In genomic region chr7:2621061-2621828, GRCh38 we compare ENCODE assay signal across 12 cellular contexts. TPM values are rescaled to one million over a fixed set of nuclear protein-coding genes. Genes with fewer than 3 reads are reported as not detected.
DNase-seq lines count a peak whose midpoint lies in the region; ATAC-seq and TF ChIP-seq lines count a peak whose summit lies in the region.
"Had no signal": no experiment of that assay in that cellular context is flagged by ENCODE, and none has a peak within 500 bp of the region (broad histone marks: within the 10 kb centered on the region; RNA-seq: fewer than 3 reads in every experiment).

No MANE protein-coding gene starts in this region.

- no peak for TF ChIP-seq POLR2A in uterus (IDR thresholded peaks at IDR 0.05)

- H4K20me1 ChIP-seq in fibroblast of lung (ENCODE audit: control insufficient read depth, extremely low read depth, insufficient read depth, low read length), result no peaks in the 10 kb centered on the region

- no peaks in the 10 kb centered on the region for H3K36me3 Mint-ChIP-seq in activated CD4-positive, alpha-beta T cell treated with anti-CD3 and anti-CD28 coated beads, Interleukin-2, amount 10 ng/mL, durations not matched to agents 24 days and 14 days (ENCODE audit: low read depth)
- H3K36me3 Mint-ChIP-seq: memory B cell had no signal

- H3K4me1 Mint-ChIP-seq in activated CD4-positive, alpha-beta T cell treated with anti-CD3 and anti-CD28 coated beads, Interleukin-2, amount 10 ng/mL, durations not matched to agents 24 days and 14 days, result no peaks in the 10 kb centered on the region
- H3K4me1 Mint-ChIP-seq: memory B cell had no signal

- H3K4me3 Mint-ChIP-seq in activated CD4-positive, alpha-beta T cell treated with anti-CD3 and anti-CD28 coated beads, Interleukin-2, amount 10 ng/mL, durations not matched to agents 24 days and 14 days, result no peak overlapping the region
- H3K4me3 Mint-ChIP-seq: memory B cell had no signal

- TF ChIP-seq CTCF in right atrium auricular region (IDR thresholded peaks at IDR 0.05) (no peak), fibroblast of lung (conservative IDR thresholded peaks at IDR 0.05 in 1 of 2, IDR thresholded peaks at IDR 0.05 in 1 of 2; ENCODE audit: low read depth in 1 of 2, low read length in 2 of 2) (no peak), uterus (IDR thresholded peaks at IDR 0.05) (no peak)

- H3K4me1 ChIP-seq in right atrium auricular region (peaks cover 0 to 67% of the 10 kb centered on the region in 2 donors), fibroblast of lung (ENCODE audit: control insufficient read depth, extremely low read depth, insufficient read depth, low read length) (peaks cover 21% of the 10 kb centered on the region), mesodermal cell (ENCODE audit: control insufficient read depth, insufficient read depth, low read length, poor library complexity, severe bottlenecking) (peaks cover 31% of the 10 kb centered on the region), uterus (peaks cover 4 to 11% of the 10 kb centered on the region in 2 donors)

- H3K9me3 ChIP-seq in right atrium auricular region (no peaks in the 10 kb centered on the region), fibroblast of lung (ENCODE audit: control insufficient read depth, insufficient read depth, low read depth, low read length) (no peaks in the 10 kb centered on the region), mesodermal cell (ENCODE audit: control insufficient read depth, low read length) (no peaks in the 10 kb centered on the region), uterus (no peaks in the 10 kb centered on the region)

- WGBS in mesodermal cell (ENCODE audit: insufficient coverage in 2 of 2), 2 experiments, result 42 to 49% methylated on average over 18 to 19 of the region's 23 CpGs

- DNase-seq in Right ventricle myocardium inferior (ENCODE audit: missing footprints), result peak; percentile 77
- no peak for DNase-seq in right atrium auricular region (ENCODE audit: low spot score)
- peak; percentile 70 to 73 for DNase-seq in fibroblast of lung (ENCODE audit: low read depth in 2 of 2)
- DNase-seq in uterus, result peak; percentile 68 to 84
- no peak for DNase-seq in activated effector memory CD4-positive, alpha-beta T cell treated with Interleukin-2 at 50 U/mL for 16 hours
- no peak for DNase-seq in ACHN
- DNase-seq in activated CD4-positive, alpha-beta T cell treated with anti-CD3 and anti-CD28 coated beads, Interleukin-2, amount 10 ng/mL, durations not matched to agents 24 days and 14 days, result no peak
- DNase-seq: cortex of kidney; NCI-H187; stimulated activated CD4-positive, alpha-beta T cell treated with anti-CD3 and anti-CD28 coated beads, Interleukin-4, amount 100 ng/mL, for 4 hours had no signal

- no peaks in the 10 kb centered on the region for H3K9me3 Mint-ChIP-seq in activated CD4-positive, alpha-beta T cell treated with anti-CD3 and anti-CD28 coated beads, Interleukin-2, amount 10 ng/mL, durations not matched to agents 24 days and 14 days
- H3K9me3 Mint-ChIP-seq: memory B cell had no signal

- in situ Hi-C loops in ACHN (cut with HindIII; ENCODE audit: low pct_ligation_motif_present, low pct_unique_long_range_greater_than_20kb, low sequenced_read_pairs), result no loop called here

- no peaks in the 10 kb centered on the region for H3K79me2 ChIP-seq in fibroblast of lung (ENCODE audit: control insufficient read depth, insufficient read depth, low read length)

- H3K27me3 ChIP-seq in right atrium auricular region (no peaks in the 10 kb centered on the region), fibroblast of lung (ENCODE audit: control insufficient read depth, insufficient read depth, low read length) (no peaks in the 10 kb centered on the region), uterus (no peaks in the 10 kb centered on the region)

- H3K27ac ChIP-seq in right atrium auricular region (peak overlapping the region in 1 of 2 donors; percentile 21), fibroblast of lung (ENCODE audit: insufficient read depth, low read length) (no peak overlapping the region), mesodermal cell (ENCODE audit: low read depth, low read length, severe bottlenecking) (peak overlapping the region; percentile 66), uterus (no peak overlapping the region)

- no peak overlapping the region for H2AFZ ChIP-seq in fibroblast of lung (ENCODE audit: low read length)

- H3K4me2 ChIP-seq in fibroblast of lung (ENCODE audit: extremely low read depth, insufficient read depth, low read length), result no peak overlapping the region

- intact Hi-C loops in Right ventricle myocardium inferior (cut with DNase I) (no loop called here), uterus (cut with DNase I; ENCODE audit: low total_unique reads) (no loop called here)
- intact Hi-C loops in activated CD4-positive, alpha-beta T cell treated with anti-CD3 and anti-CD28 coated beads, Interleukin-2, amount 10 ng/mL, durations not matched to agents 24 days and 14 days (cut with micrococcal nuclease), result no loop called here

- no peak overlapping the region for H3K4me3 ChIP-seq in right atrium auricular region
- H3K4me3 ChIP-seq in fibroblast of lung (replicated peaks in 1 of 4; ENCODE audit: control extremely low read depth in 1 of 4, insufficient read depth in 1 of 4, low read depth in 3 of 4, low read length in 4 of 4), result no peak overlapping the region
- H3K4me3 ChIP-seq in mesodermal cell (ENCODE audit: extremely low read depth, insufficient read depth, low read length, poor library complexity, severe bottlenecking), result no peak overlapping the region
- H3K4me3 ChIP-seq in uterus, result no peak overlapping the region

- H3K27ac Mint-ChIP-seq in activated CD4-positive, alpha-beta T cell treated with anti-CD3 and anti-CD28 coated beads, Interleukin-2, amount 10 ng/mL, durations not matched to agents 24 days and 14 days, result no peak overlapping the region
- H3K27ac Mint-ChIP-seq: memory B cell had no signal

- no peak overlapping the region for H3K9ac ChIP-seq in fibroblast of lung (ENCODE audit: insufficient read depth, low read length)

- H3K36me3 ChIP-seq in right atrium auricular region, result no peaks in the 10 kb centered on the region
- H3K36me3 ChIP-seq in fibroblast of lung (ENCODE audit: control insufficient read depth, insufficient read depth, low read length), result no peaks in the 10 kb centered on the region
- no peaks in the 10 kb centered on the region for H3K36me3 ChIP-seq in mesodermal cell (ENCODE audit: control insufficient read depth, insufficient read depth, low read length)
- no peaks in the 10 kb centered on the region for H3K36me3 ChIP-seq in uterus

- no peaks in the 10 kb centered on the region for H3K27me3 Mint-ChIP-seq in activated CD4-positive, alpha-beta T cell treated with anti-CD3 and anti-CD28 coated beads, Interleukin-2, amount 10 ng/mL, durations not matched to agents 24 days and 14 days

- ATAC-seq in Right ventricle myocardium inferior, result peak; percentile 66

RNA-seq across cellular contexts. Expression of gene TTYH3, which starts 10.5 kb away (rescaled TPM):
- total RNA-seq in Right ventricle myocardium inferior (15.8 TPM), right atrium auricular region (10 to 100 TPM in 1 of 2 donors, 1 to 10 TPM in 1; 7.0 to 11.1 TPM), fibroblast of lung (15.4 and 19.7 TPM in 2 replicates), uterus (10 to 100 TPM in 2 of 4 donors, 1 to 10 TPM in 2; 3.8 to 47.2 (median 25.2) TPM)
- 17.4 and 24.5 TPM in 2 replicates for polyA plus RNA-seq in fibroblast of lung
- 53.0 and 66.0 TPM in 2 replicates for polyA plus RNA-seq in fibroblast of lung (2012)
- 31.5 and 42.5 TPM in 2 replicates for polyA minus RNA-seq in fibroblast of lung (ENCODE audit: low replicate concordance)
- 158 TPM for polyA plus RNA-seq in mesodermal cell (2013, experiment 1 of 2)
- 128 TPM for polyA plus RNA-seq in mesodermal cell (2013, experiment 2 of 2)
- total RNA-seq in activated CD4-positive, alpha-beta T cell treated with anti-CD3 and anti-CD28 coated beads, Interleukin-2, amount 10 ng/mL, durations not matched to agents 24 days and 14 days, result 35.6 and 38.0 TPM in 2 replicates

Comparison
In these comparisons a context has a peak if more than half of its experiments do, and no peak if none do; other contexts are left out.
1. DNase-seq: peak in Right ventricle myocardium inferior (single experiment), fibroblast of lung (2 of 2) and uterus (2 of 2); none in right atrium auricular region (single experiment), activated effector memory CD4-positive, alpha-beta T cell treated with Interleukin-2 at 50 U/mL for 16 hours (single experiment), ACHN (single experiment) and activated CD4-positive, alpha-beta T cell treated with anti-CD3 and anti-CD28 coated beads, Interleukin-2, amount 10 ng/mL, durations not matched to agents 24 days and 14 days (single experiment).